9 cellular contexts compared by ENCODE assay signal in the genomic region with DNA sequence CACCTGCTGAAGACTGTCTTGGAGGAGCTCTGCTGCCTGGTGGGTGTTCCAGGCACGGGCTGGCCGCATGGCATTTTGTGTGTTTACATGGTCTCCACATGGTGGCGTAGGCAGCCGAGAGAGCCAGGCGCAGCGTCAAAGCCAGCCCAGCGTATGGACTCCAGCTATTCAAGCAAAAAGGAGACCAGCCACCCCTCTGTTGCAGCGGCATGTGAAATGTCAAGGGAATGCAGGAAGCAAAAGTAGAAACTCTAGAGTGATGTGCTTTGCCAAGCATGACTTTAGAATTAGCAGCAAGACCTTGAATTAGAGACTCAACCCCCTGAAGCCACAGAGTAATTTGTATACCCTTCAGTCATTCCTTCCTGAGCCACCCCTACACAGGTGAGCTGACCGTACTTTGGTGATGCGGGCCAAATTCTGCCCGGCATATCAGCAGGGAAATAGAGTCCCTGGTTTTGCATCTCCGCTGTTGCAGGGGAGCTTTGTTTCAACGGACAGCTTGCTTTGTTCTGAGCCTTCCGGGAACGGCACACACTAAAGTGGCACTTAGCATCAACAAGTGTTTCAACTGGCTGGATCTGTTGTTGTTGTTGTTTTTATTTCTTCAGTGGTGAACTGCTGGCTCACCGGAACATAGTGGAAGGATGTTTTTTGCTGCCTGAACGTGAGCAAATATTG. TPM values are rescaled to one million over a fixed set of nuclear protein-coding genes. Genes with fewer than 3 reads are reported as not detected.
A peak's percentile ranks its signal among the peaks of the same experiment; 100 is the strongest.
DNase-seq lines count a peak whose midpoint lies in the region; ATAC-seq and TF ChIP-seq lines count a peak whose summit lies in the region.
"Had no signal": no experiment of that assay in that cellular context is flagged by ENCODE, and none has a peak within 500 bp of the region (broad histone marks: within the 10 kb centered on the region; RNA-seq: fewer than 3 reads in every experiment).

No MANE protein-coding gene starts in this region.

- H3K4me3 ChIP-seq in heart right ventricle: no peak overlapping the region

- peak; percentile 26 for TF ChIP-seq CTCF in C4-2B (conservative IDR thresholded peaks at IDR 0.05)
- TF ChIP-seq CTCF in heart right ventricle (IDR thresholded peaks at IDR 0.05): peak in 8 of 9 donors; percentile 6 to 39 (median 27)

- H3K4me1 ChIP-seq in heart right ventricle: peaks cover 0 to 6% (median 3%) of the 10 kb centered on the region in 9 donors

- H3K9me3 Mint-ChIP-seq in activated T-helper 1 cell treated with anti-CD3 and anti-CD28 coated beads, Interleukin-12 subunit alpha, Interleukin-12 subunit beta, Interleukin-2, Interleukin-4 antibody, amounts not matched to agents 30 ng/mL and 10 ng/mL and 1 ng/mL, durations not matched to agents 14 hours and 24 hours and 36 hours: no peaks in the 10 kb centered on the region

- H3K27me3 ChIP-seq in heart right ventricle: peaks cover 0 to 66% (median 20%) of the 10 kb centered on the region in 7 donors

- H3K36me3 ChIP-seq in heart right ventricle: no peaks in the 10 kb centered on the region

- 56 to 58% methylated on average over 17 of the region's 17 CpGs for WGBS in heart right ventricle, 2 donors

- intact Hi-C loops in heart right ventricle (cut with DNase I): no loop called here
- intact Hi-C loops in activated T-helper 1 cell treated with anti-CD3 and anti-CD28 coated beads, Interleukin-12 subunit alpha, Interleukin-12 subunit beta, Interleukin-2, Interleukin-4 antibody, amounts not matched to agents 30 ng/mL and 10 ng/mL and 1 ng/mL, durations not matched to agents 14 hours and 24 hours and 36 hours (cut with micrococcal nuclease): no loop called here

- no peak overlapping the region for H3K4me3 Mint-ChIP-seq in activated T-helper 1 cell treated with anti-CD3 and anti-CD28 coated beads, Interleukin-12 subunit alpha, Interleukin-12 subunit beta, Interleukin-2, Interleukin-4 antibody, amounts not matched to agents 30 ng/mL and 10 ng/mL and 1 ng/mL, durations not matched to agents 14 hours and 24 hours and 36 hours

- H3K9me3 ChIP-seq in heart right ventricle: no peaks in the 10 kb centered on the region

- H3K27ac Mint-ChIP-seq in activated T-helper 1 cell treated with anti-CD3 and anti-CD28 coated beads, Interleukin-12 subunit alpha, Interleukin-12 subunit beta, Interleukin-2, Interleukin-4 antibody, amounts not matched to agents 30 ng/mL and 10 ng/mL and 1 ng/mL, durations not matched to agents 14 hours and 24 hours and 36 hours: no peak overlapping the region

- H3K4me1 Mint-ChIP-seq in activated T-helper 1 cell treated with anti-CD3 and anti-CD28 coated beads, Interleukin-12 subunit alpha, Interleukin-12 subunit beta, Interleukin-2, Interleukin-4 antibody, amounts not matched to agents 30 ng/mL and 10 ng/mL and 1 ng/mL, durations not matched to agents 14 hours and 24 hours and 36 hours (ENCODE audit: low read depth): no peaks in the 10 kb centered on the region

- DNase-seq in heart right ventricle (no peak), midbrain (lab: John Stamatoyannopoulos, UW) (no peak)
- peak; percentile 5 to 13 for DNase-seq in stimulated activated CD8-positive, alpha-beta memory T cell treated with anti-CD3 and anti-CD28 coated beads, Interleukin-2, amount 100 ng/mL, for 48 hours (ENCODE audit: low read depth in 2 of 2)
- no peak for DNase-seq in activated T-helper 1 cell treated with anti-CD3 and anti-CD28 coated beads, Interleukin-12 subunit alpha, Interleukin-12 subunit beta, Interleukin-2, Interleukin-4 antibody, amounts not matched to agents 30 ng/mL and 10 ng/mL and 1 ng/mL, durations not matched to agents 14 hours and 24 hours and 36 hours (ENCODE audit: low spot score)

- no peak overlapping the region for H3K27ac ChIP-seq in C4-2B
- no peak overlapping the region for H3K27ac ChIP-seq in heart right ventricle

- ATAC-seq in GM18519 (IDR thresholded peaks at IDR 0.05; ENCODE audit: low FRiP score, unreplicated experiment): peak; percentile 76
- ATAC-seq in HG03521 (IDR thresholded peaks at IDR 0.05; ENCODE audit: unreplicated experiment): peak; percentile 68
- peak; percentile 97 for ATAC-seq in SK-N-SH treated with all-trans-retinoic acid at 6 μM for 48 hours
- peak in 6 of 8 donors; percentile 37 to 71 (median 56) for ATAC-seq in heart right ventricle
- ATAC-seq: left colon had no signal

- no peaks in the 10 kb centered on the region for H3K36me3 Mint-ChIP-seq in activated T-helper 1 cell treated with anti-CD3 and anti-CD28 coated beads, Interleukin-12 subunit alpha, Interleukin-12 subunit beta, Interleukin-2, Interleukin-4 antibody, amounts not matched to agents 30 ng/mL and 10 ng/mL and 1 ng/mL, durations not matched to agents 14 hours and 24 hours and 36 hours (ENCODE audit: low read depth)

- peaks cover 19% of the 10 kb centered on the region for H3K27me3 Mint-ChIP-seq in activated T-helper 1 cell treated with anti-CD3 and anti-CD28 coated beads, Interleukin-12 subunit alpha, Interleukin-12 subunit beta, Interleukin-2, Interleukin-4 antibody, amounts not matched to agents 30 ng/mL and 10 ng/mL and 1 ng/mL, durations not matched to agents 14 hours and 24 hours and 36 hours (ENCODE audit: insufficient read depth)

TF ChIP-seq in SK-N-SH treated with all-trans-retinoic acid at 6 μM for 48 hours, 23 proteins besides CTCF, POLR2A, EP300 and RAD21:
- TF ChIP-seq ZFP3 (CRISPR knock-in tag; IDR thresholded peaks at IDR 0.05) (no peak), CSDC2 (CRISPR knock-in tag; IDR thresholded peaks at IDR 0.05) (no peak), OSR1 (CRISPR knock-in tag; IDR thresholded peaks at IDR 0.05) (no peak), ARNTL (CRISPR knock-in tag; IDR thresholded peaks at IDR 0.05; ENCODE audit: borderline replicate concordance, low read depth) (no peak), ZNF8 (CRISPR knock-in tag; IDR thresholded peaks at IDR 0.05) (no peak), PPARA (CRISPR knock-in tag; IDR thresholded peaks at IDR 0.05; ENCODE audit: borderline replicate concordance) (no peak), TCF4 (CRISPR knock-in tag; IDR thresholded peaks at IDR 0.05; ENCODE audit: borderline replicate concordance) (no peak), ESRRG (CRISPR knock-in tag; IDR thresholded peaks at IDR 0.05) (no peak), SNAI2 (CRISPR knock-in tag; IDR thresholded peaks at IDR 0.05) (no peak), TOX (CRISPR knock-in tag; IDR thresholded peaks at IDR 0.05; ENCODE audit: borderline replicate concordance) (no peak), RARB (CRISPR knock-in tag; IDR thresholded peaks at IDR 0.05) (no peak), ZNF565 (CRISPR knock-in tag; conservative IDR thresholded peaks at IDR 0.05; ENCODE audit: low read depth) (no peak), ZNF70 (CRISPR knock-in tag; IDR thresholded peaks at IDR 0.05) (no peak), GLIS3 (CRISPR knock-in tag; IDR thresholded peaks at IDR 0.05) (no peak), BACH2 (CRISPR knock-in tag; IDR thresholded peaks at IDR 0.05; ENCODE audit: borderline replicate concordance) (no peak)
- TF ChIP-seq, protein P1, sequence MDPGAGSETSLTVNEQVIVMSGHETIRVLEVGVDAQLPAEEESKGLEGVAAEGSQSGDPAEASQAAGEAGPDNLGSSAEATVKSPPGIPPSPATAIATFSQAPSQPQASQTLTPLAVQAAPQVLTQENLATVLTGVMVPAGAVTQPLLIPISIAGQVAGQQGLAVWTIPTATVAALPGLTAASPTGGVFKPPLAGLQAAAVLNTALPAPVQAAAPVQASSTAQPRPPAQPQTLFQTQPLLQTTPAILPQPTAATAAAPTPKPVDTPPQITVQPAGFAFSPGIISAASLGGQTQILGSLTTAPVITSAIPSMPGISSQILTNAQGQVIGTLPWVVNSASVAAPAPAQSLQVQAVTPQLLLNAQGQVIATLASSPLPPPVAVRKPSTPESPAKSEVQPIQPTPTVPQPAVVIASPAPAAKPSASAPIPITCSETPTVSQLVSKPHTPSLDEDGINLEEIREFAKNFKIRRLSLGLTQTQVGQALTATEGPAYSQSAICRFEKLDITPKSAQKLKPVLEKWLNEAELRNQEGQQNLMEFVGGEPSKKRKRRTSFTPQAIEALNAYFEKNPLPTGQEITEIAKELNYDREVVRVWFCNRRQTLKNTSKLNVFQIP (CRISPR knock-in tag; IDR thresholded peaks at IDR 0.05; ENCODE audit: borderline replicate concordance, low read depth): no peak
- TF ChIP-seq, protein P2, sequence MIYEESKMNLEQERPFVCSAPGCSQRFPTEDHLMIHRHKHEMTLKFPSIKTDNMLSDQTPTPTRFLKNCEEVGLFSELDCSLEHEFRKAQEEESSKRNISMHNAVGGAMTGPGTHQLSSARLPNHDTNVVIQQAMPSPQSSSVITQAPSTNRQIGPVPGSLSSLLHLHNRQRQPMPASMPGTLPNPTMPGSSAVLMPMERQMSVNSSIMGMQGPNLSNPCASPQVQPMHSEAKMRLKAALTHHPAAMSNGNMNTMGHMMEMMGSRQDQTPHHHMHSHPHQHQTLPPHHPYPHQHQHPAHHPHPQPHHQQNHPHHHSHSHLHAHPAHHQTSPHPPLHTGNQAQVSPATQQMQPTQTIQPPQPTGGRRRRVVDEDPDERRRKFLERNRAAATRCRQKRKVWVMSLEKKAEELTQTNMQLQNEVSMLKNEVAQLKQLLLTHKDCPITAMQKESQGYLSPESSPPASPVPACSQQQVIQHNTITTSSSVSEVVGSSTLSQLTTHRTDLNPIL (CRISPR knock-in tag; IDR thresholded peaks at IDR 0.05; ENCODE audit: low read depth): no peak
- TF ChIP-seq, protein P3, sequence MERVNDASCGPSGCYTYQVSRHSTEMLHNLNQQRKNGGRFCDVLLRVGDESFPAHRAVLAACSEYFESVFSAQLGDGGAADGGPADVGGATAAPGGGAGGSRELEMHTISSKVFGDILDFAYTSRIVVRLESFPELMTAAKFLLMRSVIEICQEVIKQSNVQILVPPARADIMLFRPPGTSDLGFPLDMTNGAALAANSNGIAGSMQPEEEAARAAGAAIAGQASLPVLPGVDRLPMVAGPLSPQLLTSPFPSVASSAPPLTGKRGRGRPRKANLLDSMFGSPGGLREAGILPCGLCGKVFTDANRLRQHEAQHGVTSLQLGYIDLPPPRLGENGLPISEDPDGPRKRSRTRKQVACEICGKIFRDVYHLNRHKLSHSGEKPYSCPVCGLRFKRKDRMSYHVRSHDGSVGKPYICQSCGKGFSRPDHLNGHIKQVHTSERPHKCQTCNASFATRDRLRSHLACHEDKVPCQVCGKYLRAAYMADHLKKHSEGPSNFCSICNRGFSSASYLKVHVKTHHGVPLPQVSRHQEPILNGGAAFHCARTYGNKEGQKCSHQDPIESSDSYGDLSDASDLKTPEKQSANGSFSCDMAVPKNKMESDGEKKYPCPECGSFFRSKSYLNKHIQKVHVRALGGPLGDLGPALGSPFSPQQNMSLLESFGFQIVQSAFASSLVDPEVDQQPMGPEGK (CRISPR knock-in tag; IDR thresholded peaks at IDR 0.05; ENCODE audit: borderline replicate concordance): no peak

RNA-seq across cellular contexts. Expression of gene FNDC1, which starts 48.5 kb away (rescaled TPM):
- total RNA-seq in heart right ventricle: 1 to 10 TPM in 7 of 10 donors, under 1 TPM in 3; 0.44 to 6.2 (median 2.9) TPM
- polyA plus RNA-seq in heart right ventricle: under 1 TPM; 0.07 to 0.20 TPM
- 0.02 TPM in 1 of 2 replicates, not detected in the other for total RNA-seq in activated T-helper 1 cell treated with anti-CD3 and anti-CD28 coated beads, Interleukin-12 subunit alpha, Interleukin-12 subunit beta, Interleukin-2, Interleukin-4 antibody, amounts not matched to agents 30 ng/mL and 10 ng/mL and 1 ng/mL, durations not matched to agents 14 hours and 24 hours and 36 hours

Comparison
In these comparisons a context has a peak if more than half of its experiments do, and no peak if none do; other contexts are left out.
1. DNase-seq: peak in stimulated activated CD8-positive, alpha-beta memory T cell treated with anti-CD3 and anti-CD28 coated beads, Interleukin-2, amount 100 ng/mL, for 48 hours (2 of 2); none in heart right ventricle (0 of 2), midbrain (single experiment) and activated T-helper 1 cell treated with anti-CD3 and anti-CD28 coated beads, Interleukin-12 subunit alpha, Interleukin-12 subunit beta, Interleukin-2, Interleukin-4 antibody, amounts not matched to agents 30 ng/mL and 10 ng/mL and 1 ng/mL, durations not matched to agents 14 hours and 24 hours and 36 hours (single experiment).
2. Peak in every context shown above with its lines, with median percentiles within 50 percentile points of each other: ATAC-seq.